ENCODE assay signal across 8 cellular contexts in genomic region chr1:228500901-228501871, GRCh38. TPM values are rescaled to one million over a fixed set of nuclear protein-coding genes. Genes with fewer than 3 reads are reported as not detected.
DNase-seq lines count a peak whose midpoint lies in the region; TF ChIP-seq lines count a peak whose summit lies in the region.

No MANE protein-coding gene starts in this region.

- TF ChIP-seq CTCF in fibroblast of the aortic adventitia (IDR thresholded peaks at IDR 0.05; ENCODE audit: insufficient read depth, low read length), result peak; percentile 97

- no peaks in the 10 kb centered on the region for H3K4me1 ChIP-seq in ES-I3 (ENCODE audit: insufficient read depth, low read length)

- H3K27ac ChIP-seq in substantia nigra (ENCODE audit: low read depth, low read length, poor library complexity, severe bottlenecking), result no peak overlapping the region

- DNase-seq in H4 (ENCODE audit: low spot score) (peak; percentile 62), Kasumi-1 (lab: John Stamatoyannopoulos, UW) (peak; percentile 85 to 92), RPMI7951 (ENCODE audit: low read depth) (peak; percentile 82), fibroblast of the aortic adventitia (ENCODE audit: low read depth) (peak; percentile 89), nucleus accumbens (lab: John Stamatoyannopoulos, UW) (peak in 48 of 56 donors; percentile 11 to 88 (median 58)), substantia nigra (lab: John Stamatoyannopoulos, UW) (peak in 42 of 49 donors; percentile 11 to 81 (median 52))
- peak; percentile 77 for DNase-seq in activated T-helper 1 cell treated with anti-CD3 and anti-CD28 coated beads, Interleukin-12 subunit alpha, Interleukin-12 subunit beta, Interleukin-2, Interleukin-4 antibody, amounts not matched to agents 30 ng/mL and 10 ng/mL and 1 ng/mL, durations not matched to agents 14 hours and 24 hours and 36 hours (ENCODE audit: low spot score)

- H3K27ac Mint-ChIP-seq in activated T-helper 1 cell treated with anti-CD3 and anti-CD28 coated beads, Interleukin-12 subunit alpha, Interleukin-12 subunit beta, Interleukin-2, Interleukin-4 antibody, amounts not matched to agents 30 ng/mL and 10 ng/mL and 1 ng/mL, durations not matched to agents 14 hours and 24 hours and 36 hours, result no peak overlapping the region

- intact Hi-C loops in activated T-helper 1 cell treated with anti-CD3 and anti-CD28 coated beads, Interleukin-12 subunit alpha, Interleukin-12 subunit beta, Interleukin-2, Interleukin-4 antibody, amounts not matched to agents 30 ng/mL and 10 ng/mL and 1 ng/mL, durations not matched to agents 14 hours and 24 hours and 36 hours (cut with micrococcal nuclease), result loop anchor here (1.0 to 5.0 kb wide), 12 partner anchors 10 to 726 kb away; partner anchors contain the start of genes RNF187 and TRIM11

- H3K4me1 Mint-ChIP-seq in activated T-helper 1 cell treated with anti-CD3 and anti-CD28 coated beads, Interleukin-12 subunit alpha, Interleukin-12 subunit beta, Interleukin-2, Interleukin-4 antibody, amounts not matched to agents 30 ng/mL and 10 ng/mL and 1 ng/mL, durations not matched to agents 14 hours and 24 hours and 36 hours (ENCODE audit: low read depth), result peaks cover 26% of the 10 kb centered on the region

- H3K4me3 ChIP-seq in fibroblast of the aortic adventitia (ENCODE audit: low read depth, low read length), result peak overlapping the region; percentile 39

- H3K9me3 ChIP-seq in ES-I3 (ENCODE audit: control insufficient read depth, insufficient read depth, low read length), result no peaks in the 10 kb centered on the region

- no peaks in the 10 kb centered on the region for H3K9me3 Mint-ChIP-seq in activated T-helper 1 cell treated with anti-CD3 and anti-CD28 coated beads, Interleukin-12 subunit alpha, Interleukin-12 subunit beta, Interleukin-2, Interleukin-4 antibody, amounts not matched to agents 30 ng/mL and 10 ng/mL and 1 ng/mL, durations not matched to agents 14 hours and 24 hours and 36 hours

- no peaks in the 10 kb centered on the region for H3K36me3 ChIP-seq in ES-I3 (ENCODE audit: insufficient read depth, low read length)

- peak overlapping the region; percentile 74 for H3K4me3 Mint-ChIP-seq in activated T-helper 1 cell treated with anti-CD3 and anti-CD28 coated beads, Interleukin-12 subunit alpha, Interleukin-12 subunit beta, Interleukin-2, Interleukin-4 antibody, amounts not matched to agents 30 ng/mL and 10 ng/mL and 1 ng/mL, durations not matched to agents 14 hours and 24 hours and 36 hours

- H3K27me3 Mint-ChIP-seq in activated T-helper 1 cell treated with anti-CD3 and anti-CD28 coated beads, Interleukin-12 subunit alpha, Interleukin-12 subunit beta, Interleukin-2, Interleukin-4 antibody, amounts not matched to agents 30 ng/mL and 10 ng/mL and 1 ng/mL, durations not matched to agents 14 hours and 24 hours and 36 hours (ENCODE audit: insufficient read depth), result peaks cover 7% of the 10 kb centered on the region

- peak overlapping the region; percentile 43; the same call in 1 of the 2 replicates for H3K9ac ChIP-seq in ES-I3 (ENCODE audit: low read depth, low read length)

- peaks cover 25% of the 10 kb centered on the region for H3K36me3 Mint-ChIP-seq in activated T-helper 1 cell treated with anti-CD3 and anti-CD28 coated beads, Interleukin-12 subunit alpha, Interleukin-12 subunit beta, Interleukin-2, Interleukin-4 antibody, amounts not matched to agents 30 ng/mL and 10 ng/mL and 1 ng/mL, durations not matched to agents 14 hours and 24 hours and 36 hours (ENCODE audit: low read depth)

RNA-seq across cellular contexts. Expression of gene RNF187, which starts 14.0 kb away (rescaled TPM):
- total RNA-seq in H4 (2014; rRNA removed; shearing (Covaris generic)), result 44.9 and 80.6 TPM in 2 replicates
- 30.5 and 49.1 TPM in 2 replicates for total RNA-seq in RPMI7951 (2014; rRNA removed; shearing (Covaris generic))
- 137 TPM in 2 replicates for total RNA-seq in activated T-helper 1 cell treated with anti-CD3 and anti-CD28 coated beads, Interleukin-12 subunit alpha, Interleukin-12 subunit beta, Interleukin-2, Interleukin-4 antibody, amounts not matched to agents 30 ng/mL and 10 ng/mL and 1 ng/mL, durations not matched to agents 14 hours and 24 hours and 36 hours
- total RNA-seq in fibroblast of the aortic adventitia (ENCODE audit: low replicate concordance), result 39.8 and 78.7 TPM in 2 replicates
